14 cellular contexts compared by ENCODE assay signal in the genomic region with DNA sequence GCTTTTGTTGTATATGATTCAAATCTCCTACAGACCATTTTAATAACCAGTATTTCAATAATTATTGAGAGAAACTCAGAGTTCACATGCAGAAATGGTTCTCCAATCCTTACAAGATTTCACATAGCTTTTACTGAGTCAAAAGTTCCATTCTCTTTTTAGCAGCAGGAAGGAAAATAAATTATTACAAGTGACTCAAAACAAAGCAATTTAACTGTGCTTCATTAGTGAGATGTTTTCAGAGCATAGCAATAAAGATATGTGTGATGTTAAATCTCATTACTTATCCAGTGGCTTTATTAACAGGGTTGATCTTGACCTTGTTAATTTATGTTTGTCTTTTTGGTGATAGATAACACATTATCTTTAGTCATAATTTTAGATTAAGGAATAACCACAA. TPM values are rescaled to one million over a fixed set of nuclear protein-coding genes. Genes with fewer than 3 reads are reported as not detected.
A peak's percentile ranks its signal among the peaks of the same experiment; 100 is the strongest.
DNase-seq lines count a peak whose midpoint lies in the region; ATAC-seq and TF ChIP-seq lines count a peak whose summit lies in the region.
"Had no signal": no experiment of that assay in that cellular context is flagged by ENCODE, and none has a peak within 500 bp of the region (broad histone marks: within the 10 kb centered on the region; RNA-seq: fewer than 3 reads in every experiment).

No MANE protein-coding gene starts in this region.

- no peak for ATAC-seq in heart right ventricle
- ATAC-seq in Right ventricle myocardium inferior = no peak
- no peak for ATAC-seq in HG02852 (IDR thresholded peaks at IDR 0.05; ENCODE audit: unreplicated experiment)
- ATAC-seq: A549, left lobe of liver had no signal

- intact Hi-C loops in heart right ventricle (cut with DNase I) (loop anchor here in 1 of 10 donors (5.0 kb wide), 1 partner anchor 33 kb away; no protein-coding TSS in a partner anchor), Right ventricle myocardium inferior (cut with DNase I) (no loop called here), uterus (cut with DNase I; ENCODE audit: low total_unique reads) (no loop called here)

- H3K4me1 ChIP-seq in heart right ventricle = peaks cover 11 to 95% (median 81%) of the 10 kb centered on the region in 9 donors
- H3K4me1 ChIP-seq in uterus = peaks cover 18 to 21% of the 10 kb centered on the region in 2 donors

- H3K4me3 ChIP-seq in heart right ventricle (no peak overlapping the region), choroid plexus epithelial cell (ENCODE audit: low read depth, low read length) (no peak overlapping the region), uterus (no peak overlapping the region)
- H3K4me3 ChIP-seq: A549, upper lobe of left lung had no signal

- H3K9me3 ChIP-seq in heart right ventricle = no peaks in the 10 kb centered on the region
- H3K9me3 ChIP-seq in uterus = no peaks in the 10 kb centered on the region
- H3K9me3 ChIP-seq: A549, upper lobe of left lung had no signal

- no peak for TF ChIP-seq POLR2A in uterus (IDR thresholded peaks at IDR 0.05)

- TF ChIP-seq CTCF in heart right ventricle (IDR thresholded peaks at IDR 0.05) (no peak), choroid plexus epithelial cell (conservative IDR thresholded peaks at IDR 0.05; ENCODE audit: low read depth, low read length) (no peak), uterus (IDR thresholded peaks at IDR 0.05) (no peak)

- DNase-seq in heart right ventricle = no peak
- no peak for DNase-seq in Right ventricle myocardium inferior (ENCODE audit: missing footprints)
- peak; percentile 49 for DNase-seq in choroid plexus epithelial cell (ENCODE audit: low read depth)
- DNase-seq in lung microvascular endothelial cell (ENCODE audit: low read depth in 2 of 2) = peak; percentile 23 to 55
- no peak for DNase-seq in uterus
- no peak for DNase-seq in mucosa of gallbladder (ENCODE audit: low spot score)
- no peak for DNase-seq in activated CD4-positive, alpha-beta T cell treated with anti-CD3 and anti-CD28 coated beads, Interleukin-2, amount 50 U/mL, for 48 hours
- DNase-seq: glutamatergic neuron; NCI-H1436; stimulated activated CD4-positive, alpha-beta T cell treated with anti-CD3 and anti-CD28 coated beads, Interleukin-12 subunit alpha, Interleukin-12 subunit beta, amount 100 ng/mL, for 4 hours; upper lobe of left lung had no signal

- H3K27me3 ChIP-seq in heart right ventricle (no peaks in the 10 kb centered on the region), uterus (no peaks in the 10 kb centered on the region)
- H3K27me3 ChIP-seq: upper lobe of left lung had no signal

- H3K36me3 ChIP-seq in heart right ventricle = no peaks in the 10 kb centered on the region
- H3K36me3 ChIP-seq in uterus = no peaks in the 10 kb centered on the region
- H3K36me3 ChIP-seq: upper lobe of left lung had no signal

- H3K27ac ChIP-seq in heart right ventricle = peak overlapping the region in 8 of 10 donors; percentile 2 to 66 (median 46)
- H3K27ac ChIP-seq in uterus = peak overlapping the region; percentile 62 to 92
- H3K27ac ChIP-seq: A549 had no signal

RNA-seq across cellular contexts. Expression of gene KIF13A, which starts 22.0 kb away (rescaled TPM):
- total RNA-seq in heart right ventricle (100 to 1,000 TPM in 6 of 10 donors, 10 to 100 TPM in 4; 48.0 to 198 (median 118) TPM), Right ventricle myocardium inferior (57.3 TPM), lung microvascular endothelial cell (19.4 and 23.3 TPM in 2 replicates), uterus (10 to 100 TPM; 14.9 to 66.9 (median 37.3) TPM), mucosa of gallbladder (43.0 TPM)
- 10 to 100 TPM; 16.7 to 17.2 TPM for polyA plus RNA-seq in heart right ventricle

Comparison
In these comparisons a context has a peak if more than half of its experiments do, and no peak if none do; other contexts are left out.
1. DNase-seq: peak in choroid plexus epithelial cell (single experiment) and lung microvascular endothelial cell (2 of 2); none in heart right ventricle (0 of 2), Right ventricle myocardium inferior (single experiment), uterus (0 of 2), mucosa of gallbladder (single experiment) and activated CD4-positive, alpha-beta T cell treated with anti-CD3 and anti-CD28 coated beads, Interleukin-2, amount 50 U/mL, for 48 hours (0 of 2).